Comparison of ENCODE assay signal across 10 cellular contexts in genomic region chr2:126664639-126665038, GRCh38. TPM values are rescaled to one million over a fixed set of nuclear protein-coding genes. Genes with fewer than 3 reads are reported as not detected.
DNase-seq lines count a peak whose midpoint lies in the region; ATAC-seq, FAIRE-seq and TF ChIP-seq lines count a peak whose summit lies in the region.
"Had no signal": no experiment of that assay in that cellular context is flagged by ENCODE, and none has a peak within 500 bp of the region (broad histone marks: within the 10 kb centered on the region; RNA-seq: fewer than 3 reads in every experiment).

No MANE protein-coding gene starts in this region.

- H3K27me3 ChIP-seq in hepatocyte (no peaks in the 10 kb centered on the region), pancreas (no peaks in the 10 kb centered on the region)

- H4K20me1 ChIP-seq in hepatocyte (ENCODE audit: insufficient read depth, poor library complexity, severe bottlenecking), result no peaks in the 10 kb centered on the region

- ATAC-seq in HG02840 (IDR thresholded peaks at IDR 0.05; ENCODE audit: low FRiP score, unreplicated experiment) (peak; percentile 31), T-helper 17 cell (peak; percentile 6), pancreas (no peak)
- peak; percentile 1 for ATAC-seq in stimulated activated naive CD8-positive, alpha-beta T cell treated with anti-CD3 and anti-CD28 coated beads, Interleukin-15, amount 100 ng/mL, for 72 hours

- H3K27ac ChIP-seq in hepatocyte (no peak overlapping the region), pancreas (no peak overlapping the region)
- H3K27ac ChIP-seq: parathyroid adenoma, RWPE1 had no signal

- H3K4me3 ChIP-seq in hepatocyte, result no peak overlapping the region
- no peak overlapping the region for H3K4me3 ChIP-seq in pancreas

- H3K9me3 Mint-ChIP-seq in activated naive CD4-positive, alpha-beta T cell treated with anti-CD3 and anti-CD28 coated beads for 36 hours, result no peaks in the 10 kb centered on the region
- no peaks in the 10 kb centered on the region for H3K9me3 Mint-ChIP-seq in stimulated activated naive CD8-positive, alpha-beta T cell treated with anti-CD3 and anti-CD28 coated beads, Interleukin-15, amount 100 ng/mL, for 72 hours

- no peaks in the 10 kb centered on the region for H3K27me3 Mint-ChIP-seq in activated naive CD4-positive, alpha-beta T cell treated with anti-CD3 and anti-CD28 coated beads for 36 hours (ENCODE audit: low read depth)
- no peaks in the 10 kb centered on the region for H3K27me3 Mint-ChIP-seq in T-helper 17 cell
- H3K27me3 Mint-ChIP-seq in stimulated activated naive CD8-positive, alpha-beta T cell treated with anti-CD3 and anti-CD28 coated beads, Interleukin-15, amount 100 ng/mL, for 72 hours, result no peaks in the 10 kb centered on the region

- H3K4me2 ChIP-seq in hepatocyte, result no peak overlapping the region

- H3K9me3 ChIP-seq in T-helper 17 cell (ENCODE audit: control insufficient read depth, low read length, poor library complexity, severe bottlenecking) (no peaks in the 10 kb centered on the region), hepatocyte (ENCODE audit: low read depth) (no peaks in the 10 kb centered on the region), pancreas (no peaks in the 10 kb centered on the region)

- no peaks in the 10 kb centered on the region for H3K9me2 ChIP-seq in hepatocyte (replicated peaks; ENCODE audit: insufficient read depth)

- WGBS in hepatocyte (ENCODE audit: low lambda C conversion rate, missing lambda C conversion rate), result 81% methylated on average over 2 of the region's 2 CpGs
- 54 to 77% methylated on average over 2 of the region's 2 CpGs for WGBS in pancreas, 2 donors

- H3K4me3 Mint-ChIP-seq in activated naive CD4-positive, alpha-beta T cell treated with anti-CD3 and anti-CD28 coated beads for 36 hours, result no peak overlapping the region
- peak overlapping the region; percentile 86 for H3K4me3 Mint-ChIP-seq in T-helper 17 cell
- H3K4me3 Mint-ChIP-seq in stimulated activated naive CD8-positive, alpha-beta T cell treated with anti-CD3 and anti-CD28 coated beads, Interleukin-15, amount 100 ng/mL, for 72 hours, result peak overlapping the region; percentile 77 to 80

- H3K36me3 Mint-ChIP-seq in activated naive CD4-positive, alpha-beta T cell treated with anti-CD3 and anti-CD28 coated beads for 36 hours (ENCODE audit: low read depth), result peaks cover 58% of the 10 kb centered on the region
- peaks cover 11% of the 10 kb centered on the region for H3K36me3 Mint-ChIP-seq in T-helper 17 cell (ENCODE audit: low read depth)

- H3K79me2 ChIP-seq in hepatocyte, result peaks cover 21% of the 10 kb centered on the region

- H3K4me1 ChIP-seq in hepatocyte (ENCODE audit: insufficient read depth) (no peaks in the 10 kb centered on the region), pancreas (peaks cover 0 to 4% (median 0%) of the 10 kb centered on the region in 3 donors)

- no peak overlapping the region for H2AFZ ChIP-seq in hepatocyte
- H2AFZ ChIP-seq: parathyroid adenoma had no signal

- intact Hi-C loops in activated naive CD4-positive, alpha-beta T cell treated with anti-CD3 and anti-CD28 coated beads for 36 hours (cut with micrococcal nuclease), result no loop called here
- intact Hi-C loops in pancreas (cut with DNase I), result no loop called here

- no peak for FAIRE-seq in pancreas (lab: Jason Lieb, UNC)

- DNase-seq in activated naive CD4-positive, alpha-beta T cell treated with anti-CD3 and anti-CD28 coated beads for 36 hours, result no peak
- no peak for DNase-seq in activated naive CD4-positive, alpha-beta T cell treated with Interleukin-2 at 50 U/mL for 16 hours
- DNase-seq in T-helper 17 cell (no peak), DMS114 treated with DMSO at 0.1 percent for 48 hours (lab: John Stamatoyannopoulos, UW; ENCODE audit: unreplicated experiment) (no peak), hepatocyte (ENCODE audit: low spot score) (no peak), pancreas (no peak)
- no peak for DNase-seq in stimulated activated naive CD8-positive, alpha-beta T cell treated with anti-CD3 and anti-CD28 coated beads, Interleukin-15, amount 100 ng/mL, for 72 hours

- peaks cover 89% of the 10 kb centered on the region for H3K4me1 Mint-ChIP-seq in activated naive CD4-positive, alpha-beta T cell treated with anti-CD3 and anti-CD28 coated beads for 36 hours (ENCODE audit: low read depth)
- H3K4me1 Mint-ChIP-seq in T-helper 17 cell, result peaks cover 79% of the 10 kb centered on the region
- peaks cover 99% of the 10 kb centered on the region for H3K4me1 Mint-ChIP-seq in stimulated activated naive CD8-positive, alpha-beta T cell treated with anti-CD3 and anti-CD28 coated beads, Interleukin-15, amount 100 ng/mL, for 72 hours

- H3K36me3 ChIP-seq in hepatocyte (replicated peaks; ENCODE audit: insufficient read depth, low read depth) (no peaks in the 10 kb centered on the region), pancreas (no peaks in the 10 kb centered on the region)

- TF ChIP-seq CTCF in hepatocyte (IDR thresholded peaks at IDR 0.05; ENCODE audit: poor library complexity) (no peak), pancreas (IDR thresholded peaks at IDR 0.05) (no peak)

- peak overlapping the region; percentile 100 for H3K27ac Mint-ChIP-seq in activated naive CD4-positive, alpha-beta T cell treated with anti-CD3 and anti-CD28 coated beads for 36 hours
- H3K27ac Mint-ChIP-seq in T-helper 17 cell, result peak overlapping the region; percentile 98
- peak overlapping the region; percentile 95 to 96 for H3K27ac Mint-ChIP-seq in stimulated activated naive CD8-positive, alpha-beta T cell treated with anti-CD3 and anti-CD28 coated beads, Interleukin-15, amount 100 ng/mL, for 72 hours

- CTCF ChIA-PET in activated naive CD4-positive, alpha-beta T cell treated with anti-CD3 and anti-CD28 coated beads for 36 hours (lab: Charles Lee), result interaction anchor here (1.2 kb wide), 1 partner anchor 136 kb away, joined by 3 read pairs; no protein-coding TSS in a partner anchor

RNA-seq across cellular contexts. Expression of gene GYPC, which starts 8.7 kb away (rescaled TPM):
- 100 to 1,000 TPM; 150 to 155 TPM for total RNA-seq in activated naive CD4-positive, alpha-beta T cell treated with anti-CD3 and anti-CD28 coated beads for 36 hours
- total RNA-seq in T-helper 17 cell, result 10 to 100 TPM; 73.7 to 86.2 TPM
- 35.0 and 46.9 TPM in 2 replicates for total RNA-seq in hepatocyte
- 84.2 and 87.7 TPM in 2 replicates for polyA plus RNA-seq in hepatocyte
- total RNA-seq in pancreas, result 10 to 100 TPM; 13.0 to 40.1 (median 18.4) TPM
- polyA plus RNA-seq in pancreas, result 10 to 100 TPM; 74.0 to 75.4 TPM

Comparison
In these comparisons a context has a peak if more than half of its experiments do, and no peak if none do; other contexts are left out.
1. ATAC-seq: peak in HG02840 (single experiment), T-helper 17 cell (single experiment) and stimulated activated naive CD8-positive, alpha-beta T cell treated with anti-CD3 and anti-CD28 coated beads, Interleukin-15, amount 100 ng/mL, for 72 hours (single experiment); none in pancreas (0 of 4).
2. Peak in every context shown above with its lines, with median percentiles within 50 percentile points of each other: H3K27ac Mint-ChIP-seq.